ENCODE assay signal across 8 cellular contexts in the genomic region with DNA sequence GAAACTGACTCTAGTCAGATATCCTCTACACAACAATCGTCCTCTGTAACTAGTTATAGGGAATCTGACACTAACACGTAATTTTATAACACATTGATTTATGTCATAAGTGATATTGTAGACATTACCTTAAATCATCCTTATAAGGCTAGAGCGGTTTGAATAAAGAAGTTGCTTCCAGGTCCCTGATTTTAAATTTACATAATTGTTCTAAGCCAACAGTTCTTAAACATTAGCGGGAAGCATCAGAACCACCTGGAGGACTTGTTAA. TPM values are rescaled to one million over a fixed set of nuclear protein-coding genes. Genes with fewer than 3 reads are reported as not detected.
A peak's percentile ranks its signal among the peaks of the same experiment; 100 is the strongest.
DNase-seq lines count a peak whose midpoint lies in the region; ATAC-seq and TF ChIP-seq lines count a peak whose summit lies in the region.

No MANE protein-coding gene starts in this region.

- H3K9me3 ChIP-seq in BLaER1 treated with 17β-estradiol and CSF1 and Interleukin-3, amounts not matched to agents 10 nM and 100 nM (replicated peaks in 1 of 11) = no peaks in the 10 kb centered on the region
- H3K9me3 ChIP-seq in colonic mucosa (no peaks in the 10 kb centered on the region), mucosa of descending colon (no peaks in the 10 kb centered on the region)

- H3K4me2 ChIP-seq in BLaER1 treated with 17β-estradiol and CSF1 and Interleukin-3, amounts not matched to agents 10 nM and 100 nM = peak overlapping the region; percentile 76 to 94 (median 87)
- peak overlapping the region; percentile 83 for H3K4me2 ChIP-seq in KMS-11

- DNase-seq in colonic mucosa = no peak
- DNase-seq in nephron progenitor cell = no peak
- DNase-seq in DMS53 treated with DMSO at 0.1 percent for 48 hours (lab: John Stamatoyannopoulos, UW; ENCODE audit: unreplicated experiment) = no peak
- no peak for DNase-seq in mucosa of descending colon

- peaks cover 0 to 10% (median 0%) of the 10 kb centered on the region in 11 experiments; a peak in 4 of 22 replicates for H3K36me3 ChIP-seq in BLaER1 treated with 17β-estradiol and CSF1 and Interleukin-3, amounts not matched to agents 10 nM and 100 nM
- H3K36me3 ChIP-seq in KMS-11 (ENCODE audit: insufficient read depth) (no peaks in the 10 kb centered on the region), colonic mucosa (no peaks in the 10 kb centered on the region), mucosa of descending colon (ENCODE audit: low read depth) (no peaks in the 10 kb centered on the region)

- TF ChIP-seq CTCF in KMS-11 (conservative IDR thresholded peaks at IDR 0.05; ENCODE audit: low read depth, low read length) = no peak
- no peak for TF ChIP-seq CTCF in colonic mucosa (IDR thresholded peaks at IDR 0.05)
- no peak for TF ChIP-seq CTCF in nephron progenitor cell (IDR thresholded peaks at IDR 0.05)
- no peak for TF ChIP-seq CTCF in mucosa of descending colon (IDR thresholded peaks at IDR 0.05)

- peaks cover 9 to 40% (median 27%) of the 10 kb centered on the region in 11 experiments; a peak in 12 of 22 replicates for H4K20me1 ChIP-seq in BLaER1 treated with 17β-estradiol and CSF1 and Interleukin-3, amounts not matched to agents 10 nM and 100 nM
- H4K20me1 ChIP-seq in KMS-11 (ENCODE audit: insufficient read depth) = no peaks in the 10 kb centered on the region

- H2AFZ ChIP-seq in KMS-11 (ENCODE audit: low read depth) = peak overlapping the region; percentile 55

- no peaks in the 10 kb centered on the region for H3K36me3 Mint-ChIP-seq in nephron progenitor cell (ENCODE audit: low read depth)

- H3K27ac Mint-ChIP-seq in nephron progenitor cell = no peak overlapping the region

- intact Hi-C loops in colonic mucosa (cut with DNase I) (no loop called here), mucosa of descending colon (cut with DNase I, micrococcal nuclease) (no loop called here)

- H3K27me3 Mint-ChIP-seq in nephron progenitor cell (ENCODE audit: low read depth, poor library complexity) = peaks cover 4% of the 10 kb centered on the region

- H3K79me2 ChIP-seq in KMS-11 (ENCODE audit: insufficient read depth, low read depth) = peaks cover 60% of the 10 kb centered on the region

- no peaks in the 10 kb centered on the region for H3K9me3 Mint-ChIP-seq in nephron progenitor cell

- H3K4me3 Mint-ChIP-seq in nephron progenitor cell = peak overlapping the region; percentile 89

- ATAC-seq in HG03354 (IDR thresholded peaks at IDR 0.05; ENCODE audit: poor library complexity, severe bottlenecking, unreplicated experiment) = no peak
- no peak for ATAC-seq in GM18519 (IDR thresholded peaks at IDR 0.05; ENCODE audit: low FRiP score, unreplicated experiment)
- ATAC-seq in mucosa of descending colon = no peak

- peaks cover 55% of the 10 kb centered on the region for H3K4me1 Mint-ChIP-seq in nephron progenitor cell

- peak overlapping the region in 6 of 11 experiments; percentile 92 to 97 (median 96); a peak in 6 of 22 replicates for H3K27ac ChIP-seq in BLaER1 treated with 17β-estradiol and CSF1 and Interleukin-3, amounts not matched to agents 10 nM and 100 nM
- H3K27ac ChIP-seq in KMS-11 (peak overlapping the region; percentile 83), colonic mucosa (peak overlapping the region; percentile 97)

- H3K27me3 ChIP-seq in BLaER1 treated with 17β-estradiol and CSF1 and Interleukin-3, amounts not matched to agents 10 nM and 100 nM = peaks cover 0 to 2% (median 0%) of the 10 kb centered on the region in 11 experiments; a peak in 1 of 22 replicates
- H3K27me3 ChIP-seq in KMS-11 (ENCODE audit: insufficient read depth, low read depth) = no peaks in the 10 kb centered on the region
- no peaks in the 10 kb centered on the region for H3K27me3 ChIP-seq in colonic mucosa

- H3K4me1 ChIP-seq in BLaER1 treated with 17β-estradiol and CSF1 and Interleukin-3, amounts not matched to agents 10 nM and 100 nM = peaks cover 31 to 56% (median 46%) of the 10 kb centered on the region in 10 experiments
- H3K4me1 ChIP-seq in KMS-11 (ENCODE audit: low read depth, poor library complexity, severe bottlenecking) = peaks cover 64% of the 10 kb centered on the region
- H3K4me1 ChIP-seq in colonic mucosa = peaks cover 10% of the 10 kb centered on the region
- peaks cover 33% of the 10 kb centered on the region for H3K4me1 ChIP-seq in mucosa of descending colon (ENCODE audit: low read depth)

- H3K4me3 ChIP-seq in BLaER1 treated with 17β-estradiol and CSF1 and Interleukin-3, amounts not matched to agents 10 nM and 100 nM = peak overlapping the region in 7 of 10 experiments; percentile 83 to 98 (median 94); a peak in 9 of 20 replicates
- no peak overlapping the region for H3K4me3 ChIP-seq in KMS-11 (IDR thresholded peaks at IDR 0.05; ENCODE audit: insufficient read depth, low read depth, low read length)
- H3K4me3 ChIP-seq in colonic mucosa = peak overlapping the region; percentile 85
- no peak overlapping the region for H3K4me3 ChIP-seq in mucosa of descending colon

- H3K9ac ChIP-seq in BLaER1 treated with 17β-estradiol and CSF1 and Interleukin-3, amounts not matched to agents 10 nM and 100 nM = peak overlapping the region; percentile 92 to 99 (median 96); a peak in 18 of 22 replicates
- H3K9ac ChIP-seq in KMS-11 (peak overlapping the region; percentile 96; the same call in 1 of the 2 replicates), colonic mucosa (ENCODE audit: low read depth in 2 of 2, low read length in 2 of 2) (peak overlapping the region in 1 of 2 donors; percentile 93)

RNA-seq across cellular contexts. Expression of a gene that starts 0.7 kb away (rescaled TPM):
- 10 to 100 TPM; 15.6 to 24.8 TPM for total RNA-seq in colonic mucosa
- total RNA-seq in mucosa of descending colon = 10 to 100 TPM; 17.6 to 23.3 (median 18.7) TPM

RNA-seq across cellular contexts. Expression of a gene that starts 2.9 kb away (rescaled TPM):
- 10 to 100 TPM; 49.7 to 57.9 TPM for total RNA-seq in colonic mucosa
- 100 to 1,000 TPM in 1 of 3 donors, 10 to 100 TPM in 2; 80.3 to 100 (median 80.4) TPM for total RNA-seq in mucosa of descending colon

Comparison
In these comparisons a context has a peak if more than half of its experiments do, and no peak if none do; other contexts are left out.
1. H3K4me3 ChIP-seq: peak in BLaER1 treated with 17β-estradiol and CSF1 and Interleukin-3, amounts not matched to agents 10 nM and 100 nM (7 of 10) and colonic mucosa (single experiment); none in KMS-11 (single experiment) and mucosa of descending colon (single experiment).
2. Peak in every context shown above with its lines, with median percentiles within 50 percentile points of each other: H3K27ac ChIP-seq.